ENCODE assay signal across 29 cellular contexts in genomic region chr6:64812138-64812537, GRCh38.
"Had no signal": no experiment of that assay in that cellular context is flagged by ENCODE, and none has a peak within 500 bp of the region (broad histone marks: within the 10 kb centered on the region; RNA-seq: fewer than 3 reads in every experiment).

No MANE protein-coding gene starts in this region.

- H3K4me3 Mint-ChIP-seq: stimulated activated effector memory CD8-positive, alpha-beta T cell treated with anti-CD3 and anti-CD28 coated beads, Interleukin-12 subunit alpha, Interleukin-12 subunit beta, amount 100 ng/mL, for 72 hours; stimulated activated memory B cell treated with anti-CD40 and anti-IgM and Interleukin-4, amounts not matched to agents 10 μg/mL and 1 μg/mL and 100 μg/mL, for 72 hours; stimulated activated naive B cell treated with anti-CD40 and anti-IgM and Interleukin-4, amounts not matched to agents 10 μg/mL and 1 μg/mL and 100 μg/mL, for 72 hours; stimulated activated naive CD8-positive, alpha-beta T cell treated with anti-CD3 and anti-CD28 coated beads, Interleukin-15, amount 100 ng/mL, for 72 hours; stimulated activated naive CD8-positive, alpha-beta T cell treated with anti-CD3 and anti-CD28 coated beads, Interleukin-15, Interleukin-2, amounts not matched to agents 100 ng/mL and 50 ng/mL, for 24 hours; type B pancreatic cell had no signal

- H3K27ac ChIP-seq: stomach, suprapubic skin, testis, thoracic aorta, thyroid gland, tibial artery, tibial nerve, transverse colon, upper lobe of left lung, upper lobe of right lung, uterus, vagina had no signal

- H3K27me3 Mint-ChIP-seq: stimulated activated memory B cell treated with anti-CD40 and anti-IgM and Interleukin-4, amounts not matched to agents 10 μg/mL and 1 μg/mL and 100 μg/mL, for 72 hours; stimulated activated naive B cell treated with anti-CD40 and anti-IgM and Interleukin-4, amounts not matched to agents 10 μg/mL and 1 μg/mL and 100 μg/mL, for 72 hours; stimulated activated naive CD8-positive, alpha-beta T cell treated with anti-CD3 and anti-CD28 coated beads, Interleukin-15, amount 100 ng/mL, for 72 hours; stimulated activated naive CD8-positive, alpha-beta T cell treated with anti-CD3 and anti-CD28 coated beads, Interleukin-15, Interleukin-2, amounts not matched to agents 100 ng/mL and 50 ng/mL, for 24 hours; type B pancreatic cell had no signal

- H3K4me1 Mint-ChIP-seq: stimulated activated effector memory CD8-positive, alpha-beta T cell treated with anti-CD3 and anti-CD28 coated beads, Interleukin-12 subunit alpha, Interleukin-12 subunit beta, amount 100 ng/mL, for 72 hours; stimulated activated memory B cell treated with anti-CD40 and anti-IgM and Interleukin-4, amounts not matched to agents 10 μg/mL and 1 μg/mL and 100 μg/mL, for 72 hours; stimulated activated naive B cell treated with anti-CD40 and anti-IgM and Interleukin-4, amounts not matched to agents 10 μg/mL and 1 μg/mL and 100 μg/mL, for 72 hours; stimulated activated naive CD8-positive, alpha-beta T cell treated with anti-CD3 and anti-CD28 coated beads, Interleukin-15, amount 100 ng/mL, for 72 hours had no signal

- H3K9me3 ChIP-seq: stomach, suprapubic skin, testis, thoracic aorta, thyroid gland, tibial artery, tibial nerve, transverse colon, upper lobe of left lung, upper lobe of right lung, uterus, vagina had no signal

- H3K4me3 ChIP-seq: stomach, suprapubic skin, testis, thoracic aorta, thyroid gland, tibial artery, tibial nerve, transverse colon, upper lobe of left lung, upper lobe of right lung, uterus, vagina had no signal

- DNase-seq: stimulated activated CD4-positive, alpha-beta T cell treated with anti-CD3 and anti-CD28 coated beads, Interleukin-2, amount 100 ng/mL, for 48 hours; stimulated activated CD4-positive, alpha-beta T cell treated with anti-CD3 and anti-CD28 coated beads, Interleukin-4, amount 100 ng/mL, for 1 hour; stimulated activated CD4-positive, alpha-beta T cell treated with anti-CD3 and anti-CD28 coated beads, Interleukin-4, amount 100 ng/mL, for 24 hours; stimulated activated CD4-positive, alpha-beta T cell treated with anti-CD3 and anti-CD28 coated beads, Interleukin-4, amount 100 ng/mL, for 4 hours; stimulated activated CD8-positive, alpha-beta memory T cell treated with anti-CD3 and anti-CD28 coated beads, Interleukin-4, amount 100 ng/mL, for 48 hours; stimulated activated naive B cell treated with anti-CD40 and anti-IgM and Interleukin-4, amounts not matched to agents 10 μg/mL and 1 μg/mL and 100 μg/mL, for 72 hours; stimulated activated naive CD4-positive, alpha-beta T cell; stimulated activated naive CD4-positive, alpha-beta T cell treated with Interleukin-2 at 50 U/mL for 16 hours; stimulated activated naive CD8-positive, alpha-beta T cell treated with anti-CD3 and anti-CD28 coated beads, Interleukin-15, amount 100 ng/mL, for 72 hours; stimulated activated naive CD8-positive, alpha-beta T cell treated with anti-CD3 and anti-CD28 coated beads, Interleukin-15, Interleukin-2, amounts not matched to agents 100 U/mL and 50 U/mL, for 24 hours; stomach; substantia nigra; testis; thyroid gland; tibial artery; transverse colon; trophoblast cell; upper lobe of left lung; upper lobe of right lung; uterus had no signal

- ATAC-seq: stimulated activated effector memory CD8-positive, alpha-beta T cell treated with anti-CD3 and anti-CD28 coated beads, Interleukin-12 subunit alpha, Interleukin-12 subunit beta, amount 100 ng/mL, for 72 hours; stimulated activated memory B cell treated with anti-CD40 and anti-IgM and Interleukin-4, amounts not matched to agents 10 μg/mL and 1 μg/mL and 100 μg/mL, for 72 hours; stimulated activated naive B cell treated with anti-CD40 and anti-IgM and Interleukin-4, amounts not matched to agents 10 μg/mL and 1 μg/mL and 100 μg/mL, for 72 hours; stimulated activated naive CD8-positive, alpha-beta T cell treated with anti-CD3 and anti-CD28 coated beads, Interleukin-15, amount 100 ng/mL, for 72 hours; stimulated activated naive CD8-positive, alpha-beta T cell treated with anti-CD3 and anti-CD28 coated beads, Interleukin-15, Interleukin-2, amounts not matched to agents 100 U/mL and 50 U/mL, for 24 hours; upper lobe of right lung had no signal

- H3K36me3 ChIP-seq: stomach, suprapubic skin, thoracic aorta, thyroid gland, tibial artery, tibial nerve, transverse colon, upper lobe of left lung, upper lobe of right lung, uterus, vagina had no signal

- H3K27ac Mint-ChIP-seq: stimulated activated effector memory CD8-positive, alpha-beta T cell treated with anti-CD3 and anti-CD28 coated beads, Interleukin-12 subunit alpha, Interleukin-12 subunit beta, amount 100 ng/mL, for 72 hours; stimulated activated memory B cell treated with anti-CD40 and anti-IgM and Interleukin-4, amounts not matched to agents 10 μg/mL and 1 μg/mL and 100 μg/mL, for 72 hours; stimulated activated naive B cell treated with anti-CD40 and anti-IgM and Interleukin-4, amounts not matched to agents 10 μg/mL and 1 μg/mL and 100 μg/mL, for 72 hours; stimulated activated naive CD8-positive, alpha-beta T cell treated with anti-CD3 and anti-CD28 coated beads, Interleukin-15, amount 100 ng/mL, for 72 hours; stimulated activated naive CD8-positive, alpha-beta T cell treated with anti-CD3 and anti-CD28 coated beads, Interleukin-15, Interleukin-2, amounts not matched to agents 100 ng/mL and 50 ng/mL, for 24 hours; type B pancreatic cell had no signal

- H3K27me3 ChIP-seq: stomach, suprapubic skin, testis, thyroid gland, tibial artery, tibial nerve, transverse colon, upper lobe of left lung, upper lobe of right lung, uterus, vagina had no signal

- H3K36me3 Mint-ChIP-seq: stimulated activated effector memory CD8-positive, alpha-beta T cell treated with anti-CD3 and anti-CD28 coated beads, Interleukin-12 subunit alpha, Interleukin-12 subunit beta, amount 100 ng/mL, for 72 hours; stimulated activated memory B cell treated with anti-CD40 and anti-IgM and Interleukin-4, amounts not matched to agents 10 μg/mL and 1 μg/mL and 100 μg/mL, for 72 hours; stimulated activated naive B cell treated with anti-CD40 and anti-IgM and Interleukin-4, amounts not matched to agents 10 μg/mL and 1 μg/mL and 100 μg/mL, for 72 hours; type B pancreatic cell had no signal

- H3K4me1 ChIP-seq: stomach, suprapubic skin, testis, thyroid gland, tibial artery, tibial nerve, upper lobe of left lung, upper lobe of right lung, uterus, vagina had no signal

- H3K9me3 Mint-ChIP-seq: stimulated activated naive CD8-positive, alpha-beta T cell treated with anti-CD3 and anti-CD28 coated beads, Interleukin-15, amount 100 ng/mL, for 72 hours; stimulated activated naive CD8-positive, alpha-beta T cell treated with anti-CD3 and anti-CD28 coated beads, Interleukin-15, Interleukin-2, amounts not matched to agents 100 ng/mL and 50 ng/mL, for 24 hours; type B pancreatic cell had no signal

- FAIRE-seq: urothelium cell line had no signal
